19 cellular contexts compared by ENCODE assay signal in genomic region chr14:33679025-33679424, GRCh38.
DNase-seq lines count a peak whose midpoint lies in the region; ATAC-seq and TF ChIP-seq lines count a peak whose summit lies in the region.
"Had no signal": no experiment of that assay in that cellular context is flagged by ENCODE, and none has a peak within 500 bp of the region (broad histone marks: within the 10 kb centered on the region; RNA-seq: fewer than 3 reads in every experiment).

No MANE protein-coding gene starts in this region.

- H3K27ac Mint-ChIP-seq in CD14-positive monocyte: no peak overlapping the region
- H3K27ac Mint-ChIP-seq: CD4-positive, alpha-beta T cell; T-cell had no signal

- no peaks in the 10 kb centered on the region for H4K20me1 ChIP-seq in GM23248 (ENCODE audit: insufficient read depth)
- H4K20me1 ChIP-seq in osteoblast (ENCODE audit: insufficient read depth, low read length): no peaks in the 10 kb centered on the region

- H3K36me3 Mint-ChIP-seq in CD14-positive monocyte: no peaks in the 10 kb centered on the region
- H3K36me3 Mint-ChIP-seq: T-cell had no signal

- no peak for TF ChIP-seq CTCF in osteoblast (IDR thresholded peaks at IDR 0.05; ENCODE audit: extremely low read depth, low read depth, low read length)
- TF ChIP-seq CTCF in CD14-positive monocyte (IDR thresholded peaks at IDR 0.05): no peak

- no peak overlapping the region for H3K4me3 Mint-ChIP-seq in CD14-positive monocyte
- H3K4me3 Mint-ChIP-seq: CD4-positive, alpha-beta T cell; T-cell had no signal

- no peak overlapping the region for H3K9ac ChIP-seq in GM23248

- no peaks in the 10 kb centered on the region for H3K36me3 ChIP-seq in GM23248 (ENCODE audit: low read depth)
- H3K36me3 ChIP-seq in osteoblast (ENCODE audit: insufficient read depth, low read length): no peaks in the 10 kb centered on the region
- H3K36me3 ChIP-seq in SJCRH30: no peaks in the 10 kb centered on the region

- H3K4me1 ChIP-seq in GM23248 (ENCODE audit: insufficient read depth): peaks cover 53% of the 10 kb centered on the region
- H3K4me1 ChIP-seq in osteoblast (ENCODE audit: insufficient read depth, low read length): peaks cover 48% of the 10 kb centered on the region
- peaks cover 26% of the 10 kb centered on the region for H3K4me1 ChIP-seq in SJCRH30
- H3K4me1 ChIP-seq: Caco-2 had no signal

- H3K9me3 ChIP-seq in GM23248 (ENCODE audit: low read depth): no peaks in the 10 kb centered on the region
- H3K9me3 ChIP-seq in osteoblast (ENCODE audit: low read depth, low read length): no peaks in the 10 kb centered on the region
- H3K9me3 ChIP-seq in SJCRH30 (replicated peaks): no peaks in the 10 kb centered on the region

- intact Hi-C loops in CD14-positive monocyte (cut with micrococcal nuclease): no loop called here

- H3K27me3 ChIP-seq in GM23248 (replicated peaks; ENCODE audit: insufficient read depth) (no peaks in the 10 kb centered on the region), osteoblast (ENCODE audit: insufficient read depth, low read length) (no peaks in the 10 kb centered on the region), SJCRH30 (no peaks in the 10 kb centered on the region)

- H3K4me2 ChIP-seq in GM23248 (ENCODE audit: unreplicated experiment): peak overlapping the region; percentile 51
- H3K4me2 ChIP-seq in osteoblast (ENCODE audit: insufficient read depth, low read length): peak overlapping the region; percentile 12

- peak; percentile 54 for ATAC-seq in SK-N-SH treated with all-trans-retinoic acid at 6 μM for 48 hours
- ATAC-seq: T-cell had no signal

- H3K9me2 ChIP-seq in GM23248 (ENCODE audit: insufficient read depth): no peaks in the 10 kb centered on the region

- H3F3A ChIP-seq in GM23248 (ENCODE audit: insufficient read depth): peaks cover 28% of the 10 kb centered on the region

- H2AFZ ChIP-seq in GM23248 (no peak overlapping the region), osteoblast (ENCODE audit: low read length) (peak overlapping the region; percentile 18)

- no peaks in the 10 kb centered on the region for H3K79me2 ChIP-seq in GM23248 (ENCODE audit: insufficient read depth)
- H3K79me2 ChIP-seq in osteoblast (ENCODE audit: insufficient read depth, low read length): no peaks in the 10 kb centered on the region

- 91 to 97% methylated on average over 2 of the region's 2 CpGs for WGBS in GM23248 (ENCODE audit: low coverage in 1 of 2, low lambda C conversion rate in 2 of 2, missing lambda C conversion rate in 2 of 2), 2 experiments

- H3K27ac ChIP-seq in GM23248: peak overlapping the region; percentile 23
- peak overlapping the region; percentile 8 for H3K27ac ChIP-seq in osteoblast (ENCODE audit: low read depth, low read length)
- no peak overlapping the region for H3K27ac ChIP-seq in SJCRH30

- H3K4me1 Mint-ChIP-seq in CD14-positive monocyte: no peaks in the 10 kb centered on the region
- H3K4me1 Mint-ChIP-seq: T-cell had no signal

- H3K4me3 ChIP-seq in GM23248 (no peak overlapping the region), osteoblast (ENCODE audit: insufficient read depth, low read length) (no peak overlapping the region), SJCRH30 (no peak overlapping the region)

- peaks cover 0 to 2% (median 0%) of the 10 kb centered on the region in 3 donors for H3K27me3 Mint-ChIP-seq in CD14-positive monocyte (ENCODE audit: low read depth in 3 of 3)
- H3K27me3 Mint-ChIP-seq: T-cell had no signal

- DNase-seq in GM23248 (no peak), M059J (ENCODE audit: low read depth) (peak; percentile 45), osteoblast (ENCODE audit: insufficient read length, low spot score, missing footprints) (no peak), NCI-H2107 (lab: John Stamatoyannopoulos, UW) (no peak), putamen (ENCODE audit: low spot score) (no peak), SJCRH30 (no peak), CD14-positive monocyte (ENCODE audit: low spot score) (no peak)
- DNase-seq: Caco-2; CD4-positive, alpha-beta T cell; DMS153; NCI-H1092; NCI-H1436; NCI-H187 treated with DMSO at 0.1 percent for 48 hours; NCI-H2227 treated with DMSO at 0.1 percent for 48 hours; NCI-H510A treated with DMSO at 0.1 percent for 48 hours; NCI-H748 treated with DMSO at 0.1 percent for 48 hours; Right ventricle myocardium superior; T-cell had no signal

- peaks cover 0 to 2% (median 0%) of the 10 kb centered on the region in 7 donors for H3K9me3 Mint-ChIP-seq in CD14-positive monocyte
- H3K9me3 Mint-ChIP-seq: CD4-positive, alpha-beta T cell; T-cell had no signal

- in situ Hi-C loops in GM23248 (cut with MboI): no loop called here

TF ChIP-seq in SK-N-SH treated with all-trans-retinoic acid at 6 μM for 48 hours, 23 proteins besides CTCF, POLR2A, EP300 and RAD21:
- no peak for TF ChIP-seq SNAI2 (CRISPR knock-in tag; IDR thresholded peaks at IDR 0.05)
- TF ChIP-seq ZFP3 (CRISPR knock-in tag; IDR thresholded peaks at IDR 0.05): no peak
- no peak for TF ChIP-seq RARB (CRISPR knock-in tag; IDR thresholded peaks at IDR 0.05)
- no peak for TF ChIP-seq ZNF8 (CRISPR knock-in tag; IDR thresholded peaks at IDR 0.05)
- TF ChIP-seq PPARA (CRISPR knock-in tag; IDR thresholded peaks at IDR 0.05; ENCODE audit: borderline replicate concordance): no peak
- TF ChIP-seq OSR1 (CRISPR knock-in tag; IDR thresholded peaks at IDR 0.05): no peak
- no peak for TF ChIP-seq TSHZ2 (CRISPR knock-in tag; IDR thresholded peaks at IDR 0.05)
- TF ChIP-seq CSDC2 (CRISPR knock-in tag; IDR thresholded peaks at IDR 0.05): no peak
- no peak for TF ChIP-seq ESRRG (CRISPR knock-in tag; IDR thresholded peaks at IDR 0.05)
- no peak for TF ChIP-seq ARNTL (CRISPR knock-in tag; IDR thresholded peaks at IDR 0.05; ENCODE audit: borderline replicate concordance, low read depth)
- no peak for TF ChIP-seq ISL1 (CRISPR knock-in tag; IDR thresholded peaks at IDR 0.05)
- TF ChIP-seq, protein P1, sequence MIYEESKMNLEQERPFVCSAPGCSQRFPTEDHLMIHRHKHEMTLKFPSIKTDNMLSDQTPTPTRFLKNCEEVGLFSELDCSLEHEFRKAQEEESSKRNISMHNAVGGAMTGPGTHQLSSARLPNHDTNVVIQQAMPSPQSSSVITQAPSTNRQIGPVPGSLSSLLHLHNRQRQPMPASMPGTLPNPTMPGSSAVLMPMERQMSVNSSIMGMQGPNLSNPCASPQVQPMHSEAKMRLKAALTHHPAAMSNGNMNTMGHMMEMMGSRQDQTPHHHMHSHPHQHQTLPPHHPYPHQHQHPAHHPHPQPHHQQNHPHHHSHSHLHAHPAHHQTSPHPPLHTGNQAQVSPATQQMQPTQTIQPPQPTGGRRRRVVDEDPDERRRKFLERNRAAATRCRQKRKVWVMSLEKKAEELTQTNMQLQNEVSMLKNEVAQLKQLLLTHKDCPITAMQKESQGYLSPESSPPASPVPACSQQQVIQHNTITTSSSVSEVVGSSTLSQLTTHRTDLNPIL (CRISPR knock-in tag; IDR thresholded peaks at IDR 0.05; ENCODE audit: low read depth): no peak
- TF ChIP-seq TOX (CRISPR knock-in tag; IDR thresholded peaks at IDR 0.05; ENCODE audit: borderline replicate concordance): no peak
- TF ChIP-seq ZNF565 (CRISPR knock-in tag; conservative IDR thresholded peaks at IDR 0.05; ENCODE audit: low read depth): no peak
- no peak for TF ChIP-seq PATZ1 (CRISPR knock-in tag; IDR thresholded peaks at IDR 0.05; ENCODE audit: borderline replicate concordance)
- TF ChIP-seq ZNF70 (CRISPR knock-in tag; IDR thresholded peaks at IDR 0.05): no peak
